12 cellular contexts compared by ENCODE assay signal in the genomic region with DNA sequence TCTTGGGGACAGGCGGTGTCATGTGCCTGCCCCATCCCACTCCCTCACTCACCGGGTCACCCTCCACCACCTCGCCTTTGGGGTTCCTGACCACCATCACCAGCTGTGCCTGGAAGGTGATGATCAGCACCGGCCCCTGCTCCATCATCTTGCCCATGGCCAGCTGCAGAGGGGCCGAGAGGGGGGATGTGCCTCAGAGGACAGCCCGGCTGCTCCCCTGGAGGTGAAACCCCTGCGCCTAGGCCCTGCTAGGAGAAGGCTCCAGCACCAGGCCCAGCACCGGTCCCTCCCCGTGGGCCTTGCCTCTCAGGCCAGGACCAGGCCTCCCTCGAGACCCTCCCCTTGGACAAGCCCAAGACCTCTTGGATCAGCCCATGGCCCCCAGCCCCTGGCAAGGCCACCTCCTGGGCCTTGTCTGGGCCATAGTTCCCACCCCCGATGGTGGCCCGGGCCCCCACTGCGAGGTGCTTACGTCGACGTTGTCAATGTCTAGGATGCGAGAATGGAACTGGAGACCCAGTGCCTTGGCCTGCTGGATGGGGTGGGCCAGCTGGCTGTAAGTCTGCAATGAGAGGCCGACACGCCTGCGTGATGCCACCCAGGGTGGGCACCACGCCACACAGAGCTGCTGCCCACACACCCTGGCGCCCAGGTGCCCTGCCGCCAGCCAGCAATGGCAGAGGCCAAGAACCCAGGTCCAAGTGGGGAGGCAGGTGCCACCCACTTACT. TPM values are rescaled to one million over a fixed set of nuclear protein-coding genes. Genes with fewer than 3 reads are reported as not detected.
DNase-seq lines count a peak whose midpoint lies in the region; ATAC-seq and TF ChIP-seq lines count a peak whose summit lies in the region.
"Had no signal": no experiment of that assay in that cellular context is flagged by ENCODE, and none has a peak within 500 bp of the region (broad histone marks: within the 10 kb centered on the region; RNA-seq: fewer than 3 reads in every experiment).

No MANE protein-coding gene starts in this region.

- intact Hi-C loops in esophagus squamous epithelium (cut with DNase I) = no loop called here

- POLR2A ChIA-PET in RWPE1 (lab: Yijun Ruan, JAX; ENCODE audit: low non-redundant PET) = no interaction called here

- H3K27me3 ChIP-seq in esophagus squamous epithelium = peaks cover 0 to 19% (median 0%) of the 10 kb centered on the region in 4 donors
- no peaks in the 10 kb centered on the region for H3K27me3 ChIP-seq in trophoblast cell (ENCODE audit: insufficient read depth, low read length)
- H3K27me3 ChIP-seq: BLaER1 had no signal

- no peak for TF ChIP-seq POLR2A in esophagus squamous epithelium (IDR thresholded peaks at IDR 0.05)

- WGBS in esophagus squamous epithelium, 2 donors = 80 to 88% methylated on average over 1 to 6 of the region's 23 CpGs
- no CpG with 5 or more reads among the region's 23 CpGs for WGBS in trophoblast cell (ENCODE audit: extremely low coverage, insufficient coverage, insufficient read length)

- no peak overlapping the region for H2BK120ac ChIP-seq in trophoblast cell (ENCODE audit: insufficient read depth, low read length, poor library complexity)

- H2BK12ac ChIP-seq in trophoblast cell (ENCODE audit: low read length) = no peak overlapping the region

- H3K9ac ChIP-seq in trophoblast cell (ENCODE audit: low read length) = no peak overlapping the region
- H3K9ac ChIP-seq: BLaER1, KMS-11 had no signal

- H3K4me3 ChIP-seq in esophagus squamous epithelium (peak overlapping the region in 1 of 4 donors; percentile 27), trophoblast cell (ENCODE audit: low read depth, low read length) (peak overlapping the region; percentile 28)
- H3K4me3 ChIP-seq: BLaER1 had no signal

- TF ChIP-seq CTCF in RWPE1 (conservative IDR thresholded peaks at IDR 0.05; ENCODE audit: low read depth) = no peak
- no peak for TF ChIP-seq CTCF in esophagus squamous epithelium (IDR thresholded peaks at IDR 0.05)

- H3K23ac ChIP-seq in trophoblast cell (ENCODE audit: low read length) = no peak overlapping the region

- H4K12ac ChIP-seq in trophoblast cell (ENCODE audit: low read depth, low read length) = no peak overlapping the region

- peak; percentile 25 for DNase-seq in 8988T
- DNase-seq in RWPE1 (ENCODE audit: low spot score) = no peak
- no peak for DNase-seq in esophagus squamous epithelium (lab: John Stamatoyannopoulos, UW)
- DNase-seq in trophoblast cell = no peak
- DNase-seq in NCI-H2107 treated with DMSO at 0.1 percent for 48 hours (lab: John Stamatoyannopoulos, UW; ENCODE audit: unreplicated experiment) = no peak
- DNase-seq in medulla oblongata (ENCODE audit: extremely low spot score) = no peak
- no peak for DNase-seq in NCI-H2171 treated with DMSO at 0.1 percent for 48 hours (lab: John Stamatoyannopoulos, UW)
- DNase-seq: NCI-H526 had no signal

- H2BK5ac ChIP-seq in trophoblast cell (ENCODE audit: low read depth, low read length, poor library complexity) = no peak overlapping the region

- H2AK5ac ChIP-seq in trophoblast cell (ENCODE audit: low read length) = no peak overlapping the region

- no peak overlapping the region for H3K4ac ChIP-seq in trophoblast cell (ENCODE audit: low read depth, low read length)

- peaks cover 36 to 89% (median 47%) of the 10 kb centered on the region in 3 donors for H3K4me1 ChIP-seq in esophagus squamous epithelium
- peaks cover 8 to 11% of the 10 kb centered on the region in 2 experiments for H3K4me1 ChIP-seq in trophoblast cell (ENCODE audit: control insufficient read depth in 1 of 2, insufficient read depth in 2 of 2, low read length in 2 of 2)

- H2AFZ ChIP-seq in trophoblast cell (ENCODE audit: insufficient read depth, low read length, poor library complexity) = no peak overlapping the region

- H3K4me2 ChIP-seq in trophoblast cell (ENCODE audit: low read length) = no peak overlapping the region
- H3K4me2 ChIP-seq: BLaER1, KMS-11 had no signal

- H4K91ac ChIP-seq in trophoblast cell (ENCODE audit: low read depth, low read length) = no peak overlapping the region

- H3K18ac ChIP-seq in trophoblast cell (ENCODE audit: low read length) = no peak overlapping the region

- no peak overlapping the region for H3K14ac ChIP-seq in trophoblast cell (ENCODE audit: low read length)

- H3K36me3 ChIP-seq in esophagus squamous epithelium = peaks cover 16 to 48% (median 22%) of the 10 kb centered on the region in 3 donors
- H3K36me3 ChIP-seq in trophoblast cell (ENCODE audit: control insufficient read depth in 1 of 2, insufficient read depth in 2 of 2, low read length in 2 of 2) = peaks cover 37 to 38% of the 10 kb centered on the region in 2 experiments

- peak overlapping the region; percentile 95 for H3K27ac ChIP-seq in RWPE1
- peak overlapping the region; percentile 63 to 91 (median 84) for H3K27ac ChIP-seq in esophagus squamous epithelium
- no peak overlapping the region for H3K27ac ChIP-seq in trophoblast cell (ENCODE audit: low read depth, low read length)
- H3K27ac ChIP-seq: BLaER1, KMS-11 had no signal

- H3K79me1 ChIP-seq in trophoblast cell (ENCODE audit: low read length) = peaks cover 2% of the 10 kb centered on the region

- ATAC-seq in GM21447 (IDR thresholded peaks at IDR 0.05; ENCODE audit: unreplicated experiment) = no peak
- ATAC-seq: naive thymus-derived CD8-positive, alpha-beta T cell had no signal

- no peaks in the 10 kb centered on the region for H3K79me2 ChIP-seq in trophoblast cell (ENCODE audit: control insufficient read depth, insufficient read depth, low read length, poor library complexity)

- no peak overlapping the region for H4K8ac ChIP-seq in trophoblast cell (ENCODE audit: low read depth, low read length)

- no peaks in the 10 kb centered on the region for H3K9me3 ChIP-seq in esophagus squamous epithelium
- no peaks in the 10 kb centered on the region for H3K9me3 ChIP-seq in trophoblast cell (ENCODE audit: insufficient read depth, low read depth, low read length)
- H3K9me3 ChIP-seq: BLaER1 had no signal

- CTCF ChIA-PET in RWPE1 (lab: Yijun Ruan, JAX) = no interaction called here

RNA-seq across cellular contexts. Expression of a gene that starts 1.8 kb away (rescaled TPM):
- total RNA-seq in esophagus squamous epithelium = 1 to 10 TPM in 1 of 4 donors, under 1 TPM in 2, not detected in 1; 0.35 to 2.7 (median 0.75) TPM
- polyA plus RNA-seq in trophoblast cell (2013) = 21.5 and 23.0 TPM in 2 replicates
- total RNA-seq: naive thymus-derived CD8-positive, alpha-beta T cell had no signal
- polyA plus RNA-seq: naive thymus-derived CD8-positive, alpha-beta T cell had no signal

RNA-seq across cellular contexts. Expression of a gene that starts 7.6 kb away (rescaled TPM):
- total RNA-seq in esophagus squamous epithelium = 10 to 100 TPM in 1 of 4 donors, 1 to 10 TPM in 3; 6.2 to 10.9 (median 6.4) TPM
- polyA plus RNA-seq in trophoblast cell (2013) = 16.9 and 18.3 TPM in 2 replicates

RNA-seq across cellular contexts. Expression of a gene that starts 13.1 kb away (rescaled TPM):
- not detected for total RNA-seq in esophagus squamous epithelium
- 0.64 and 0.90 TPM in 2 replicates for polyA plus RNA-seq in trophoblast cell (2013)

RNA-seq across cellular contexts. Expression of a gene that starts 15.7 kb away (rescaled TPM):
- 10 to 100 TPM; 36.4 to 52.6 (median 45.5) TPM for total RNA-seq in esophagus squamous epithelium
- polyA plus RNA-seq in trophoblast cell (2013) = 55.8 and 58.2 TPM in 2 replicates

RNA-seq across cellular contexts. Expression of a gene that starts 24.1 kb away (rescaled TPM):
- 10 to 100 TPM in 3 of 4 donors, 1 to 10 TPM in 1; 8.6 to 17.3 (median 13.8) TPM for total RNA-seq in esophagus squamous epithelium
- polyA plus RNA-seq in trophoblast cell (2013) = 32.6 and 34.8 TPM in 2 replicates
